28 cellular contexts compared by ENCODE assay signal in the genomic region with DNA sequence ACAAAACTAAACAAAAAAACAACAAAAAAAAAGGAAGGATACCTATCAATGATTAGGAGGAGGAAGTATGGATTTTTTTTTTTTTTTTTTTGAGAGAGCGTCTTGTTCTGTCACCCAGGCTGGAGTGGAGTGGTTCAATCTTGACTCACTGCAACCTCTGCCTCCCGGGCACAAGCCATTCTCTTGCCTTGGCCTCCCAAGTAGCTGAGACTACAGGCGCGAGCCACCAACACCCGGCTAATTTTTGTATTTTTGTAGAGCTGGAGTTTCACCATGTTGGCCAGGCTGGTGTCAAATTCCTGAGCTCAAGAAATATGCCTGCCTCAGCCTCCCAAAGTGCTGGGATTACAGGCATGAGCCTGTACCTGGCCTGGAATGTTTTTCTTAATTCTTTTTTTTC.
"Had no signal": no experiment of that assay in that cellular context is flagged by ENCODE, and none has a peak within 500 bp of the region (broad histone marks: within the 10 kb centered on the region; RNA-seq: fewer than 3 reads in every experiment).

No MANE protein-coding gene starts in this region.

- H3K4me1 Mint-ChIP-seq: naive B cell; nephron progenitor cell; neural crest cell; stimulated activated naive B cell treated with anti-CD40 and anti-IgM and Interleukin-4, amounts not matched to agents 10 μg/mL and 1 μg/mL and 100 μg/mL, for 72 hours had no signal

- DNase-seq: naive B cell; naive thymus-derived CD8-positive, alpha-beta T cell; nephron progenitor cell; nucleus accumbens; pancreas; psoas muscle; right cardiac atrium; right lobe of liver; sigmoid colon; small intestine; stimulated activated CD4-positive, alpha-beta T cell treated with anti-CD3 and anti-CD28 coated beads, Interleukin-15, amount 100 ng/mL, for 24 hours; stimulated activated CD4-positive, alpha-beta T cell treated with anti-CD3 and anti-CD28 coated beads, Interleukin-2, amount 100 ng/mL, for 24 hours; stimulated activated CD4-positive, alpha-beta T cell treated with anti-CD3 and anti-CD28 coated beads, Interleukin-2, amount 100 ng/mL, for 48 hours; stimulated activated CD4-positive, alpha-beta T cell treated with anti-CD3 and anti-CD28 coated beads, Interleukin-4, amount 100 ng/mL, for 24 hours; stimulated activated naive B cell treated with anti-CD40 and anti-IgM and Interleukin-4, amounts not matched to agents 10 μg/mL and 1 μg/mL and 100 μg/mL, for 72 hours; stimulated activated naive CD4-positive, alpha-beta T cell treated with Interleukin-2 at 50 U/mL for 16 hours; stomach; thyroid gland; upper lobe of right lung; uterus had no signal

- H3K27ac Mint-ChIP-seq: nephron progenitor cell; progenitor cell of endocrine pancreas; stimulated activated naive B cell treated with anti-CD40 and anti-IgM and Interleukin-4, amounts not matched to agents 10 μg/mL and 1 μg/mL and 100 μg/mL, for 72 hours; stimulated activated naive CD8-positive, alpha-beta T cell treated with anti-CD3 and anti-CD28 coated beads, Interleukin-15, Interleukin-2, amounts not matched to agents 100 ng/mL and 50 ng/mL, for 24 hours; type B pancreatic cell had no signal

- ATAC-seq: naive thymus-derived CD8-positive, alpha-beta T cell; pancreas; psoas muscle; right cardiac atrium; right lobe of liver; stimulated activated effector memory CD8-positive, alpha-beta T cell treated with anti-CD3 and anti-CD28 coated beads, Interleukin-12 subunit alpha, Interleukin-12 subunit beta, amount 100 ng/mL, for 72 hours; stimulated activated naive B cell treated with anti-CD40 and anti-IgM and Interleukin-4, amounts not matched to agents 10 μg/mL and 1 μg/mL and 100 μg/mL, for 72 hours; upper lobe of right lung had no signal

- H3K27ac ChIP-seq: neutrophil, pancreas, psoas muscle, right lobe of liver, sigmoid colon, stomach, thoracic aorta, thyroid gland, tibial nerve, upper lobe of right lung, uterus had no signal

- H3K4me3 ChIP-seq: pancreas, psoas muscle, right lobe of liver, sigmoid colon, stomach, thoracic aorta, thyroid gland, tibial nerve, upper lobe of right lung, uterus had no signal

- H3K36me3 ChIP-seq: pancreas, uterus had no signal

- H3K9me3 ChIP-seq: neutrophil, pancreas, psoas muscle, right lobe of liver, sigmoid colon, stomach, thoracic aorta, thyroid gland, tibial nerve, upper lobe of right lung, uterus had no signal

- H3K9me3 Mint-ChIP-seq: naive B cell; naive thymus-derived CD8-positive, alpha-beta T cell; nephron progenitor cell; neural crest cell; stimulated activated effector memory CD8-positive, alpha-beta T cell treated with anti-CD3 and anti-CD28 coated beads, Interleukin-12 subunit alpha, Interleukin-12 subunit beta, amount 100 ng/mL, for 72 hours; stimulated activated naive B cell treated with anti-CD40 and anti-IgM and Interleukin-4, amounts not matched to agents 10 μg/mL and 1 μg/mL and 100 μg/mL, for 72 hours; stimulated activated naive CD8-positive, alpha-beta T cell treated with anti-CD3 and anti-CD28 coated beads, Interleukin-15, Interleukin-2, amounts not matched to agents 100 ng/mL and 50 ng/mL, for 24 hours; type B pancreatic cell had no signal

- H3K4me3 Mint-ChIP-seq: naive B cell; naive thymus-derived CD8-positive, alpha-beta T cell; nephron progenitor cell; neural crest cell; stimulated activated effector memory CD8-positive, alpha-beta T cell treated with anti-CD3 and anti-CD28 coated beads, Interleukin-12 subunit alpha, Interleukin-12 subunit beta, amount 100 ng/mL, for 72 hours; stimulated activated naive B cell treated with anti-CD40 and anti-IgM and Interleukin-4, amounts not matched to agents 10 μg/mL and 1 μg/mL and 100 μg/mL, for 72 hours; stimulated activated naive CD8-positive, alpha-beta T cell treated with anti-CD3 and anti-CD28 coated beads, Interleukin-15, Interleukin-2, amounts not matched to agents 100 ng/mL and 50 ng/mL, for 24 hours; type B pancreatic cell had no signal

- H3K27me3 Mint-ChIP-seq: naive B cell; naive thymus-derived CD8-positive, alpha-beta T cell; progenitor cell of endocrine pancreas; stimulated activated naive B cell treated with anti-CD40 and anti-IgM and Interleukin-4, amounts not matched to agents 10 μg/mL and 1 μg/mL and 100 μg/mL, for 72 hours; stimulated activated naive CD8-positive, alpha-beta T cell treated with anti-CD3 and anti-CD28 coated beads, Interleukin-15, Interleukin-2, amounts not matched to agents 100 ng/mL and 50 ng/mL, for 24 hours; type B pancreatic cell had no signal

- H3K4me1 ChIP-seq: psoas muscle, sigmoid colon, thyroid gland, tibial nerve, upper lobe of right lung, uterus had no signal

- FAIRE-seq: pancreas had no signal

- H3K27me3 ChIP-seq: neutrophil, pancreas, right lobe of liver, sigmoid colon, stomach, thyroid gland, tibial nerve, upper lobe of right lung, uterus had no signal
